ENCODE assay signal across 1 cellular context in genomic region chr22:50304528-50305392, GRCh38.
TF ChIP-seq lines count a peak whose summit lies in the region.

No MANE protein-coding gene starts in this region.

TF ChIP-seq in liver, 16 proteins besides CTCF, POLR2A, EP300 and RAD21 (continued from another document):
- TF ChIP-seq, protein P1, sequence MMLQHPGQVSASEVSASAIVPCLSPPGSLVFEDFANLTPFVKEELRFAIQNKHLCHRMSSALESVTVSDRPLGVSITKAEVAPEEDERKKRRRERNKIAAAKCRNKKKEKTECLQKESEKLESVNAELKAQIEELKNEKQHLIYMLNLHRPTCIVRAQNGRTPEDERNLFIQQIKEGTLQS (IDR thresholded peaks at IDR 0.05) = no peak
- TF ChIP-seq HNF4G (IDR thresholded peaks at IDR 0.05) = no peak
- TF ChIP-seq FOXA2 (IDR thresholded peaks at IDR 0.05) = no peak
- TF ChIP-seq JUND (IDR thresholded peaks at IDR 0.05) = no peak
- no peak for TF ChIP-seq SP1 (IDR thresholded peaks at IDR 0.05)
- TF ChIP-seq NR2F2 (IDR thresholded peaks at IDR 0.05) = no peak
- TF ChIP-seq MAX (IDR thresholded peaks at IDR 0.05) = no peak
- no peak for TF ChIP-seq FOXA1 (IDR thresholded peaks at IDR 0.05)
- TF ChIP-seq TAF1 (conservative IDR thresholded peaks at IDR 0.05) = no peak
- TF ChIP-seq HNF4A (conservative IDR thresholded peaks at IDR 0.05) = no peak
- no peak for TF ChIP-seq REST (IDR thresholded peaks at IDR 0.05)
